In the genomic region with DNA sequence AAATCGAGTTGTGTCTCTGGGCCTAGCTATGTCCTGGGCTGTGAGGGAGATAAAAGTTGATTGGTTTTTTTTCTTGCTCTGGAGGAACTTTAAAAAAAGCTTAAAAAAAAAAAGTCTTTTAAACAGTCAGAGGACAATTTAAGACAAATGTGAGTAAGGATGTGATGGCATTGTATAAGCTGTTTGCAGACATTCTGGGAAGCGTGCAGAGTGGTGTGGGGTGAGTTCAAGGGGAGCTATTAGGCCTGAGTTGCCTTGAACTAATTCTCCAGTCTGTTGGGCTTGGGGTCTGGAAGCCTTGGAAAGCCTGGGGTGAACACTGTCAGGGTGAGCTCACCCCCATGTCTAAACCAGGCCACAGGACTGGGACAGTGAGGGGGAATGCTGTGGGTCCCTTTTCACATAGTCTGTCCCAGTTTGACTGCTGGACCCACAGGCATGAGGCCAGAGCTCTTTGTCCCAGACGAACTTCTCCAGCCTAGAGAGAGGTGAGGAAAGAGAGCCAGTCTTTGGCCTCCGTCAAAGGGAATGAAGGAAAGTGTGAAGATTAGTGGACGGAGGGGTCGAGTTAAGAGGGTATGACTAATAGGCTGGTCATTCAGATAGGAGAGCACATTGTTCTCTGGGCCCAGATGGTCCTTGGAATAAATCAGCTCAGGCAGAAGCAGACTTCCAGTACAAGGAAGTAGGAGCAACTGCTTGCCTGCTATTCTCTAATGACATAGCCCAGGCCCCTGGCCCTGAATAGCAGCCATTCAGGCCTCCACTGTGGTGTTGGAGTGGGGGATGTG, we compare ENCODE assay signal across 13 cellular contexts.
A peak's percentile ranks its signal among the peaks of the same experiment; 100 is the strongest.
DNase-seq lines count a peak whose midpoint lies in the region; ATAC-seq and TF ChIP-seq lines count a peak whose summit lies in the region.
"Had no signal": no experiment of that assay in that cellular context is flagged by ENCODE, and none has a peak within 500 bp of the region (broad histone marks: within the 10 kb centered on the region; RNA-seq: fewer than 3 reads in every experiment).

No MANE protein-coding gene starts in this region.

- H3K9me2 ChIP-seq in OCI-LY7 (ENCODE audit: insufficient read depth, low read length), result no peaks in the 10 kb centered on the region

- no peak overlapping the region for H3K4me3 Mint-ChIP-seq in endodermal cell

- H3K4me1 ChIP-seq in endodermal cell (ENCODE audit: control insufficient read depth, insufficient read depth, low read length), result peaks cover 33% of the 10 kb centered on the region
- H3K4me1 ChIP-seq in lower lobe of right lung, result peaks cover 56% of the 10 kb centered on the region
- peaks cover 0 to 27% (median 21%) of the 10 kb centered on the region in 4 donors for H3K4me1 ChIP-seq in transverse colon
- H3K4me1 ChIP-seq in OCI-LY7 (ENCODE audit: insufficient read depth, low read length, poor library complexity, severe bottlenecking), result no peaks in the 10 kb centered on the region

- H3K4me3 ChIP-seq in endodermal cell (ENCODE audit: low read length) (peak overlapping the region; percentile 51), lower lobe of right lung (no peak overlapping the region), transverse colon (no peak overlapping the region), OCI-LY7 (ENCODE audit: low read depth, low read length, poor library complexity, severe bottlenecking) (no peak overlapping the region)

- no peaks in the 10 kb centered on the region for H3K9me3 Mint-ChIP-seq in endodermal cell

- CTCF ChIA-PET in OCI-LY7 (lab: Charles Lee; ENCODE audit: unreplicated experiment), result no interaction called here

- peak overlapping the region; percentile 81 for H3K27ac ChIP-seq in endodermal cell (ENCODE audit: low read depth, low read length)
- H3K27ac ChIP-seq in lower lobe of right lung, result peak overlapping the region; percentile 27
- peak overlapping the region in 3 of 4 donors; percentile 20 to 51 (median 34) for H3K27ac ChIP-seq in transverse colon
- no peak overlapping the region for H3K27ac ChIP-seq in OCI-LY7 (ENCODE audit: low read depth, low read length, poor library complexity, severe bottlenecking)

- peak overlapping the region; percentile 23 for H3K27ac Mint-ChIP-seq in endodermal cell

- no peak for TF ChIP-seq CTCF in endodermal cell (conservative IDR thresholded peaks at IDR 0.05)
- no peak for TF ChIP-seq CTCF in lower lobe of right lung (IDR thresholded peaks at IDR 0.05)
- TF ChIP-seq CTCF in transverse colon (IDR thresholded peaks at IDR 0.05), result no peak
- TF ChIP-seq CTCF in OCI-LY7 (conservative IDR thresholded peaks at IDR 0.05; ENCODE audit: low read length), result no peak

- H3K9me3 ChIP-seq in endodermal cell (ENCODE audit: control insufficient read depth, low read length) (no peaks in the 10 kb centered on the region), lower lobe of right lung (no peaks in the 10 kb centered on the region), transverse colon (no peaks in the 10 kb centered on the region), OCI-LY7 (ENCODE audit: low read length) (no peaks in the 10 kb centered on the region)

- intact Hi-C loops in lower lobe of right lung (cut with DNase I), result no loop called here
- intact Hi-C loops in transverse colon (cut with DNase I; ENCODE audit: low total_unique reads), result no loop called here
- intact Hi-C loops in OCI-LY7 (cut with micrococcal nuclease; ENCODE audit: unreplicated experiment), result no loop called here

- no TSS peak for BruUV-seq in OCI-LY7 (replicated peaks; lab: Mats Ljungman, UMichigan)

- H3K9ac ChIP-seq in endodermal cell (ENCODE audit: extremely low read depth, low read length, poor library complexity, severe bottlenecking), result peak overlapping the region; percentile 12

- H4K20me1 ChIP-seq in OCI-LY7 (ENCODE audit: insufficient read depth, low read length), result no peaks in the 10 kb centered on the region

- no peak overlapping the region for H2AFZ ChIP-seq in OCI-LY7 (ENCODE audit: low read length)

- no peak overlapping the region for H3K4me2 ChIP-seq in OCI-LY7 (ENCODE audit: low read length)

- H3K27me3 ChIP-seq in endodermal cell (ENCODE audit: control insufficient read depth, insufficient read depth, low read length, poor library complexity, severe bottlenecking) (peaks cover 51% of the 10 kb centered on the region), lower lobe of right lung (ENCODE audit: low read depth) (no peaks in the 10 kb centered on the region), transverse colon (no peaks in the 10 kb centered on the region)

- no peaks in the 10 kb centered on the region for H3K79me2 ChIP-seq in OCI-LY7 (ENCODE audit: insufficient read depth, low read depth, low read length)

- H3K4me1 Mint-ChIP-seq in endodermal cell, result peaks cover 25% of the 10 kb centered on the region

- TF ChIP-seq EP300 in transverse colon (IDR thresholded peaks at IDR 0.05; ENCODE audit: low read depth), result peak; percentile 46

- in situ Hi-C loops in transverse colon (cut with MboI; ENCODE audit: low pct_ligation_motif_present in 1 of 4, low pct_unique_long_range_greater_than_20kb in 1 of 4, low sequenced_read_pairs in 3 of 4), result no loop called here

- TF ChIP-seq POLR2A in transverse colon (IDR thresholded peaks at IDR 0.05), result no peak

- ATAC-seq in lower lobe of right lung, result peak; percentile 59 to 78
- ATAC-seq: left colon had no signal

- 30 to 39% methylated on average over 5 to 6 of the region's 6 CpGs for WGBS in endodermal cell (ENCODE audit: insufficient coverage in 1 of 2, insufficient read length in 1 of 2), 2 experiments
- 46 to 70% methylated on average over 6 of the region's 6 CpGs for WGBS in transverse colon (ENCODE audit: low coverage in 1 of 2), 2 donors

- no peaks in the 10 kb centered on the region for H3K36me3 ChIP-seq in endodermal cell (ENCODE audit: control insufficient read depth, insufficient read depth, low read length)
- H3K36me3 ChIP-seq in lower lobe of right lung, result peaks cover 56% of the 10 kb centered on the region
- H3K36me3 ChIP-seq in transverse colon, result no peaks in the 10 kb centered on the region
- no peaks in the 10 kb centered on the region for H3K36me3 ChIP-seq in OCI-LY7 (ENCODE audit: insufficient read depth, low read length)

- peaks cover 60% of the 10 kb centered on the region for H3K27me3 Mint-ChIP-seq in endodermal cell (ENCODE audit: insufficient read depth)

- DNase-seq in DMS53 (lab: John Stamatoyannopoulos, UW) (peak; percentile 30), DMS53 treated with DMSO at 0.1 percent for 48 hours (lab: John Stamatoyannopoulos, UW; ENCODE audit: unreplicated experiment) (no peak), endodermal cell (peak; percentile 76), lower lobe of right lung (no peak), transverse colon (no peak), putamen (ENCODE audit: low spot score) (no peak), cortex of kidney (lab: John Stamatoyannopoulos, UW) (no peak), OCI-LY7 (ENCODE audit: low spot score) (no peak)
- DNase-seq: 8988T; effector memory CD4-positive, alpha-beta T cell; left colon; NCI-H748 treated with DMSO at 0.1 percent for 48 hours; stimulated activated CD4-positive, alpha-beta T cell treated with anti-CD3 and anti-CD28 coated beads, Interleukin-15, amount 100 ng/mL, for 24 hours had no signal

- no peaks in the 10 kb centered on the region for H3K36me3 Mint-ChIP-seq in endodermal cell (ENCODE audit: low read depth)

- POLR2A ChIA-PET in OCI-LY7 (lab: Charles Lee), result interaction anchor here (0.6 kb wide), 1 partner anchor 126 kb away, joined by 3 read pairs; no protein-coding TSS in a partner anchor

Comparison
In these comparisons a context has a peak if more than half of its experiments do, and no peak if none do; other contexts are left out.
1. DNase-seq: peak in DMS53 (single experiment) and endodermal cell (single experiment); none in DMS53 treated with DMSO at 0.1 percent for 48 hours (single experiment), lower lobe of right lung (single experiment), transverse colon (single experiment), putamen (single experiment), cortex of kidney (single experiment) and OCI-LY7 (single experiment).